ENCODE assay signal across 8 cellular contexts in genomic region chr14:74881425-74882102, GRCh38. TPM values are rescaled to one million over a fixed set of nuclear protein-coding genes. Genes with fewer than 3 reads are reported as not detected.
DNase-seq lines count a peak whose midpoint lies in the region; TF ChIP-seq lines count a peak whose summit lies in the region.

Gene DLST (plus strand): TSS chr14:74881916. CDS start chr14:74881954, 38 bp downstream.

- H3K4me3 Mint-ChIP-seq in HFFc6, result peak within 1 kb of the TSS; percentile 100

- 2% methylated on average over 20 of the region's 53 CpGs for WGBS in SK-N-SH (ENCODE audit: low lambda C conversion rate)

- H3K9me3 Mint-ChIP-seq in HFFc6, result no peaks in the 10 kb centered on the region

- H3K27me3 ChIP-seq in GM06990 (replicated peaks; ENCODE audit: control insufficient read depth, insufficient read depth, low read length) (no peaks in the 10 kb centered on the region), SK-N-SH (ENCODE audit: insufficient read depth) (no peaks in the 10 kb centered on the region)

- H3K36me3 Mint-ChIP-seq in HFFc6 (ENCODE audit: low read depth), result peaks cover 22% of the 10 kb centered on the region

- H3K27ac Mint-ChIP-seq in HFFc6, result peak within 1 kb of the TSS; percentile 98

- H3K9me2 ChIP-seq in SK-N-SH, result no peaks in the 10 kb centered on the region

- peaks cover 3% of the 10 kb centered on the region; the same call in 1 of the 2 replicates for H3K27me3 Mint-ChIP-seq in HFFc6 (ENCODE audit: insufficient read depth)

- peaks cover 19% of the 10 kb centered on the region for H3F3A ChIP-seq in SK-N-SH (replicated peaks; ENCODE audit: insufficient read depth)

- POLR2A ChIA-PET in SK-N-SH (lab: Yijun Ruan, JAX), result interaction anchor here (0.6 to 1.2 kb wide), 4 partner anchors 14 to 118 kb away, joined by 3 to 4 read pairs (median 3); partner anchors contain the start of gene YLPM1

- peak within 1 kb of the TSS; percentile 98 for H3K4me2 ChIP-seq in SK-N-SH

- peaks cover 0 to 21% of the 10 kb centered on the region in 2 experiments; a peak in 2 of 4 replicates for H3K4me1 ChIP-seq in SK-N-SH (ENCODE audit: control insufficient read depth in 1 of 2, insufficient read depth in 2 of 2, low read depth in 1 of 2, low read length in 1 of 2)

- CTCF ChIA-PET in SK-N-SH (lab: Yijun Ruan, JAX), result interaction anchor here (0.8 to 17.2 kb wide), 9 partner anchors 14 to 272 kb away, joined by 3 to 134 read pairs (median 3); no protein-coding TSS in a partner anchor

- H3K79me2 ChIP-seq in SK-N-SH (ENCODE audit: insufficient read depth), result peaks cover 49% of the 10 kb centered on the region

- peak within 1 kb of the TSS; percentile 76 for H3K4me3 ChIP-seq in GM06990 (replicated peaks; ENCODE audit: low read depth, low read length)
- peak within 1 kb of the TSS; percentile 96 for H3K4me3 ChIP-seq in NB4 (ENCODE audit: low read depth, low read length)
- H3K4me3 ChIP-seq in SK-N-SH (ENCODE audit: low read depth in 2 of 2, low read length in 1 of 2), result peak within 1 kb of the TSS; percentile 86 to 92

- H4K20me1 ChIP-seq in SK-N-SH (ENCODE audit: insufficient read depth), result peaks cover 45% of the 10 kb centered on the region

- peak within 1 kb of the TSS; percentile 99 for H2AFZ ChIP-seq in SK-N-SH (ENCODE audit: low read depth)

- H3K27ac ChIP-seq in SK-N-SH (ENCODE audit: low read depth in 2 of 2, low read length in 1 of 2) (peak within 1 kb of the TSS; percentile 80 to 88), temporal lobe (ENCODE audit: low read depth, low read length) (peak within 1 kb of the TSS; percentile 90)

- H3K36me3 ChIP-seq in GM06990 (ENCODE audit: control insufficient read depth, insufficient read depth, low read length) (peaks cover 2% of the 10 kb centered on the region), SK-N-SH (replicated peaks in 1 of 2; ENCODE audit: control insufficient read depth in 1 of 2, insufficient read depth in 2 of 2, low read length in 1 of 2) (peaks cover 5 to 6% of the 10 kb centered on the region in 2 experiments)

- H3K9ac ChIP-seq in SK-N-SH, result peak within 1 kb of the TSS; percentile 94

- peak; percentile 95 for DNase-seq in GM06990 (ENCODE audit: extremely low read depth, insufficient read length)
- peak; percentile 80 for DNase-seq in HFFc6
- DNase-seq in NB4 (ENCODE audit: low read depth), result peak; percentile 92
- DNase-seq in SK-N-SH, result peak; percentile 99
- DNase-seq in activated naive CD4-positive, alpha-beta T cell treated with anti-CD3 and anti-CD28 coated beads, Interleukin-2, amount 50 U/mL, for 16 hours, result peak; percentile 88
- peak; percentile 80 for DNase-seq in globus pallidus (ENCODE audit: low spot score)
- DNase-seq in occipital lobe (lab: John Stamatoyannopoulos, UW), result peak; percentile 76

- TF ChIP-seq RAD21 in SK-N-SH (IDR thresholded peaks at IDR 0.05; ENCODE audit: low read length), result no peak

- H3K9me3 ChIP-seq in SK-N-SH, result no peaks in the 10 kb centered on the region

- TF ChIP-seq EP300 in SK-N-SH (IDR thresholded peaks at IDR 0.05; ENCODE audit: borderline replicate concordance in 1 of 2, low read depth in 1 of 2, low read length in 1 of 2), result no peak

- TF ChIP-seq CTCF in GM06990 (IDR thresholded peaks at IDR 0.05; ENCODE audit: insufficient read depth, low read length, poor library complexity, severe bottlenecking) (no peak), HFFc6 (IDR thresholded peaks at IDR 0.05) (0 out of 2 replicates have a peak, but pooled peaks have one; percentile 6), NB4 (IDR thresholded peaks at IDR 0.05; ENCODE audit: low read depth, low read length) (no peak), SK-N-SH (IDR thresholded peaks at IDR 0.05) (no peak)

- H3K4me1 Mint-ChIP-seq in HFFc6 (ENCODE audit: low read depth), result peaks cover 58% of the 10 kb centered on the region

- peak; percentile 86 for TF ChIP-seq POLR2A in NB4 (IDR thresholded peaks at IDR 0.05; ENCODE audit: extremely low read depth, insufficient read length)

TF ChIP-seq in SK-N-SH, 30 proteins besides CTCF, POLR2A, EP300 and RAD21:
- peak; percentile 90 for TF ChIP-seq GABPA (IDR thresholded peaks at IDR 0.05; ENCODE audit: low read depth)
- peak; percentile 20; the same call in 1 of the 2 replicates for TF ChIP-seq JUND (IDR thresholded peaks at IDR 0.05)
- peak; percentile 46 for TF ChIP-seq CHD2 (IDR thresholded peaks at IDR 0.05; ENCODE audit: low read length, partially characterized antibody)
- TF ChIP-seq POLR2AphosphoS5 (IDR thresholded peaks at IDR 0.05; ENCODE audit: low read depth, low read length), result peak; percentile 97
- peak; percentile 78; the same call in 1 of the 2 replicates for TF ChIP-seq SIN3A (IDR thresholded peaks at IDR 0.05; ENCODE audit: borderline replicate concordance, low read depth, low read length)
- no peak for TF ChIP-seq ZBTB33 (IDR thresholded peaks at IDR 0.05; ENCODE audit: borderline replicate concordance, low read depth)
- 0 out of 2 replicates have a peak, but pooled peaks have one; percentile 20 for TF ChIP-seq PBX3 (IDR thresholded peaks at IDR 0.05)
- 0 out of 2 replicates have a peak, but pooled peaks have one; percentile 23 for TF ChIP-seq TCF12 (IDR thresholded peaks at IDR 0.05)
- no peak for TF ChIP-seq FOXJ3 (CRISPR knock-in tag; IDR thresholded peaks at IDR 0.05)
- TF ChIP-seq ELF1 (IDR thresholded peaks at IDR 0.05), result 0 out of 2 replicates have a peak, but pooled peaks have one; percentile 47
- TF ChIP-seq FOXM1 (IDR thresholded peaks at IDR 0.05; ENCODE audit: low read depth), result 0 out of 2 replicates have a peak, but pooled peaks have one; percentile 20
- TF ChIP-seq MAX (IDR thresholded peaks at IDR 0.05; ENCODE audit: low read depth), result peak; percentile 75; the same call in 1 of the 2 replicates
- peak; percentile 43; the same call in 1 of the 2 replicates for TF ChIP-seq MXI1 (IDR thresholded peaks at IDR 0.05; ENCODE audit: low read depth, low read length)
- no peak for TF ChIP-seq YY1 (IDR thresholded peaks at IDR 0.05; ENCODE audit: low read depth)
- no peak for TF ChIP-seq SMC3 (IDR thresholded peaks at IDR 0.05; ENCODE audit: low read depth, low read length)
- peak; percentile 91 for TF ChIP-seq TAF1 (IDR thresholded peaks at IDR 0.05; ENCODE audit: borderline replicate concordance, low read depth, low read length)
TF ChIP-seq in SK-N-SH: peak in this region for 12.

RNA-seq across cellular contexts. Expression of gene DLST, which starts in this region (rescaled TPM):
- 100 to 1,000 TPM in 5 of 6 experiments, 10 to 100 TPM in 1; 97.5 to 118 (median 109) TPM for total RNA-seq in HFFc6 (2021; fragmentation: NEBNext Ultra II Directional; extraction: Animal tissue kit (Norgen Biotek cat#: 25700))
- polyA plus RNA-seq in SK-N-SH (2012; rRNA removed), result 92.3 and 117 TPM in 2 replicates
- 70.2 and 89.3 TPM in 2 replicates for polyA plus RNA-seq in SK-N-SH (2012; cell fraction: cytosol; rRNA removed)
- 139 and 143 TPM in 2 replicates for polyA plus RNA-seq in SK-N-SH (2012; cell fraction: nucleus; rRNA removed)
- total RNA-seq in occipital lobe, result 35.6 TPM
- total RNA-seq in temporal lobe, result 30.7 TPM

Comparison
In these comparisons a context has a peak if more than half of its experiments do, and no peak if none do; other contexts are left out.
1. Peak in every context shown above with its lines: DNase-seq, H3K4me3 ChIP-seq and H3K27ac ChIP-seq.